Comparison of ENCODE assay signal across 17 cellular contexts in the genomic region with DNA sequence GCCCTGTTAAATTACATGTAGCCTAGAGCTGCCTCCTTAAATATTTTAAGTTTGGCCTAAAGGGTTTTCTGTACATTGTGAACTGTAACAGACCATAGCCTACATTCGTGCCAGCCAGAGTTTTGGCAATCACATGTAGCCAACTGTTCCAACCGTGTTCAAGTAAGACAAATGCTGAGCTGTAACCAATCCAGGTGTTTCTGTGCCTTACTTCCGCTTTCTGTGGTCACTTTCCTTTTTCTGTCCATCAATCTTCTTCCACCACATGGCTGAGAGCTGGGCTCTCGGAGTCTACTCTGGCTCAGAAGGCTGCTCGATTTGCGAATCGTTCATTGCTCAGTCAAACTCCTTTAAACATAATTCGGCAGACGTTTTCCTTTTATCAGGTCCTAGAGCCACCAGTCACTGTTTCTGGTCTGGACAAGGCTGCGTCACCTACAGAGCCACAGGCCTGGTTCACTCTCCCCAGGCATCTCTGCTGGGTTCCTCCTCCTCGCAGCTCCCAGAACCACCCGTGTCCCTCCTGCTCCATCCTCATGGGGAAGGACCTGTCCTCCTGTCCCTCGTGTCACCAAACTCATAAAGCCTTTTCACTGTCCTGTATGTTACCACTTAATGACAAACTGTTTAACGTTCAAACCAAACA.
DNase-seq lines count a peak whose midpoint lies in the region; ATAC-seq and TF ChIP-seq lines count a peak whose summit lies in the region.
"Had no signal": no experiment of that assay in that cellular context is flagged by ENCODE, and none has a peak within 500 bp of the region (broad histone marks: within the 10 kb centered on the region; RNA-seq: fewer than 3 reads in every experiment).

No MANE protein-coding gene starts in this region.

- H3K4me3 ChIP-seq in left ventricle myocardium inferior (no peak overlapping the region), prostate gland (no peak overlapping the region), gastroesophageal sphincter (no peak overlapping the region)
- H3K4me3 ChIP-seq: hepatocyte had no signal

- intact Hi-C loops in left ventricle myocardium inferior (cut with micrococcal nuclease) = no loop called here
- intact Hi-C loops in prostate gland (cut with DNase I) = no loop called here

- TF ChIP-seq CTCF in left ventricle myocardium inferior (IDR thresholded peaks at IDR 0.05; ENCODE audit: borderline replicate concordance) (no peak), prostate gland (IDR thresholded peaks at IDR 0.05) (no peak), gastroesophageal sphincter (IDR thresholded peaks at IDR 0.05) (no peak)

- H3K27ac ChIP-seq in left ventricle myocardium inferior (replicated peaks) (peak overlapping the region; percentile 64), prostate gland (peak overlapping the region; percentile 85), gastroesophageal sphincter (no peak overlapping the region)
- H3K27ac ChIP-seq: hepatocyte had no signal

- DNase-seq in KBM-7 (peak; percentile 68), OCI-M1 (lab: John Stamatoyannopoulos, UW) (peak; percentile 9), left ventricle myocardium inferior (no peak), prostate gland (ENCODE audit: low spot score) (peak; percentile 56), NCI-H526 (lab: John Stamatoyannopoulos, UW) (no peak), AG08395 (ENCODE audit: low spot score) (no peak)
- DNase-seq: activated CD8-positive, alpha-beta memory T cell treated with anti-CD3 and anti-CD28 coated beads, Interleukin-2, amount 10 ng/mL, durations not matched to agents 7 days and 5 days; activated gamma-delta T cell treated with Interleukin-2 at 50 U/mL for 16 hours; C1 segment of cervical spinal cord; Kasumi-1; left colon; naive thymus-derived CD4-positive, alpha-beta T cell; NCI-H2081 treated with DMSO at 0.1 percent for 48 hours; NCI-H526 treated with DMSO at 0.1 percent for 48 hours; T-helper 1 cell had no signal

- H3K27me3 ChIP-seq in left ventricle myocardium inferior (ENCODE audit: low read depth) (no peaks in the 10 kb centered on the region), prostate gland (replicated peaks; ENCODE audit: insufficient read depth) (no peaks in the 10 kb centered on the region), gastroesophageal sphincter (no peaks in the 10 kb centered on the region)
- H3K27me3 ChIP-seq: hepatocyte had no signal

- no peak for TF ChIP-seq EP300 in gastroesophageal sphincter (IDR thresholded peaks at IDR 0.05)

- no peak for TF ChIP-seq POLR2A in prostate gland (IDR thresholded peaks at IDR 0.05)
- TF ChIP-seq POLR2A in gastroesophageal sphincter (IDR thresholded peaks at IDR 0.05) = no peak

- peaks cover 58% of the 10 kb centered on the region for H3K4me1 ChIP-seq in left ventricle myocardium inferior
- H3K4me1 ChIP-seq in prostate gland (replicated peaks) = peaks cover 12% of the 10 kb centered on the region
- peaks cover 0 to 54% (median 12%) of the 10 kb centered on the region in 3 donors for H3K4me1 ChIP-seq in gastroesophageal sphincter

- H3K36me3 ChIP-seq in left ventricle myocardium inferior (peaks cover 15% of the 10 kb centered on the region), prostate gland (no peaks in the 10 kb centered on the region), gastroesophageal sphincter (peaks cover 0 to 5% of the 10 kb centered on the region in 2 donors)

- 39% methylated on average over 14 of the region's 14 CpGs for WGBS in prostate gland
- WGBS in gastroesophageal sphincter (ENCODE audit: low coverage in 1 of 2), 2 donors = 67 to 75% methylated on average over 13 to 14 of the region's 14 CpGs

- in situ Hi-C loops in KBM-7 (cut with MboI; ENCODE audit: low pct_unique_long_range_greater_than_20kb, low sequenced_read_pairs) = no loop called here

- no peak for ATAC-seq in gastroesophageal sphincter
- ATAC-seq: activated CD8-positive, alpha-beta memory T cell treated with anti-CD3 and anti-CD28 coated beads, Interleukin-2, amount 10 ng/mL, durations not matched to agents 7 days and 5 days; left colon; naive thymus-derived CD4-positive, alpha-beta T cell had no signal

- H3K9me3 ChIP-seq in left ventricle myocardium inferior (replicated peaks) = no peaks in the 10 kb centered on the region
- no peaks in the 10 kb centered on the region for H3K9me3 ChIP-seq in prostate gland
- no peaks in the 10 kb centered on the region for H3K9me3 ChIP-seq in gastroesophageal sphincter

Comparison
In these comparisons a context has a peak if more than half of its experiments do, and no peak if none do; other contexts are left out.
1. DNase-seq: peak in KBM-7 (single experiment), OCI-M1 (single experiment) and prostate gland (single experiment); none in left ventricle myocardium inferior (single experiment), NCI-H526 (0 of 2) and AG08395 (single experiment).
2. H3K27ac ChIP-seq: peak in left ventricle myocardium inferior (single experiment) and prostate gland (2 of 2); none in gastroesophageal sphincter (0 of 4).